In the genomic region with DNA sequence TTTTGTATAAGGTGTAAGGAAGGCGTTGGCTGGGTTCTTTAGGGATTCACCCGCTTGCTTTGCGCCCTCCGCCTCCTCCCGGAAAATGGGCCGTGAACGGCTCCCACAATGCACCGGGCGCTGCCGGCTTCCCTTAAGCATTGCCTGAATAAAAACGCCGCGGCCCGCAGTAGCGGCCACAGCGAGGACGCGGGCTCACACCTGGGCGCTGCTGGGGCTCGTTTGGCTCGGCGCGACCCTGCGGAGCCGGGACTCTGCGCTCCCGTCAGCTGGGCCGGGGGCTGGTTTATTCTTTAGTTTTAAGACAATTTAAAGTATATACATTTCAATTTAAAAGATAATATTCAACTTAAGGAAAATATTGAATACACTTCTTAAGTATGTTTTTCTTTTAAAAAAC, we compare ENCODE assay signal across 33 cellular contexts.
"Had no signal": no experiment of that assay in that cellular context is flagged by ENCODE, and none has a peak within 500 bp of the region (broad histone marks: within the 10 kb centered on the region; RNA-seq: fewer than 3 reads in every experiment).

No MANE protein-coding gene starts in this region.

- ATAC-seq: activated naive CD4-positive, alpha-beta T cell treated with anti-CD3 and anti-CD28 coated beads, Interleukin-2, amount 50 U/mL, for 72 hours; activated naive CD8-positive, alpha-beta T cell treated with anti-CD3 and anti-CD28 coated beads, Interleukin-2, amount 50 U/mL, for 24 hours; activated T-cell treated with anti-CD3 and anti-CD28 coated beads, Interleukin-2, amount 50 U/mL, for 4 hours; activated T-cell treated with anti-CD3 and anti-CD28 coated beads, Interleukin-2, amount 50 U/mL, for 72 hours; activated T-helper 17 cell treated with anti-CD3 and anti-CD28 coated beads, Interleukin-2, amount 50 U/mL, for 72 hours; body of pancreas had no signal

- H3K27me3 ChIP-seq: adrenal gland, ascending aorta, body of pancreas, brain microvascular endothelial cell, breast epithelium, cardiac muscle cell had no signal

- H3K9me3 ChIP-seq: adrenal gland, ascending aorta, body of pancreas, breast epithelium had no signal

- H3K4me1 ChIP-seq: adrenal gland, ascending aorta, body of pancreas, breast epithelium had no signal

- H3K36me3 ChIP-seq: adrenal gland, ascending aorta, brain microvascular endothelial cell, breast epithelium, cardiac muscle cell had no signal

- H3K4me3 ChIP-seq: adrenal gland, ascending aorta, body of pancreas, breast epithelium, cardiac muscle cell had no signal

- DNase-seq: activated effector memory CD4-positive, alpha-beta T cell treated with anti-CD3 and anti-CD28 coated beads, Interleukin-2, amount 50 U/mL, for 16 hours; activated effector memory CD4-positive, alpha-beta T cell treated with Interleukin-2 at 50 U/mL for 16 hours; activated gamma-delta T cell; activated gamma-delta T cell treated with Interleukin-2 at 50 U/mL for 16 hours; activated naive CD4-positive, alpha-beta T cell; activated naive CD4-positive, alpha-beta T cell treated with anti-CD3 and anti-CD28 coated beads for 36 hours; activated naive CD4-positive, alpha-beta T cell treated with anti-CD3 and anti-CD28 coated beads, Interleukin-2, amount 10 ng/mL, durations not matched to agents 7 days and 5 days; activated naive CD4-positive, alpha-beta T cell treated with anti-CD3 and anti-CD28 coated beads, Interleukin-2, amount 50 U/mL, for 16 hours; activated naive CD4-positive, alpha-beta T cell treated with Interleukin-2 at 50 U/mL for 16 hours; activated naive CD8-positive, alpha-beta T cell treated with anti-CD3 and anti-CD28 coated beads for 36 hours; activated naive CD8-positive, alpha-beta T cell treated with anti-CD3 and anti-CD28 coated beads, Interleukin-2, amount 10 ng/mL, durations not matched to agents 7 days and 5 days; activated naive CD8-positive, alpha-beta T cell treated with anti-CD3 and anti-CD28 coated beads, Interleukin-2, amount 50 U/mL, for 24 hours; activated T-cell treated with anti-CD3 and anti-CD28 coated beads for 4 hours; activated T-cell treated with anti-CD3 and anti-CD28 coated beads, Interleukin-2, amount 50 U/mL, for 1 hour; activated T-cell treated with anti-CD3 and anti-CD28 coated beads, Interleukin-2, amount 50 U/mL, for 24 hours; activated T-cell treated with anti-CD3 and anti-CD28 coated beads, Interleukin-2, amount 50 U/mL, for 4 hours; activated T-cell treated with anti-CD3 and anti-CD28 coated beads, Interleukin-2, amount 50 U/mL, for 48 hours; activated T-cell treated with anti-CD3 and anti-CD28 coated beads, Interleukin-2, amount 50 U/mL, for 72 hours; adrenal gland; amniotic stem cell; amygdala; anterior cingulate cortex; aorta; body of pancreas; brain microvascular endothelial cell; caudate nucleus; central memory CD4-positive, alpha-beta T cell; cerebellar nuclear complex had no signal

- H3K27ac ChIP-seq: adrenal gland, ascending aorta, body of pancreas, brain microvascular endothelial cell, breast epithelium, cardiac muscle cell had no signal
